In the genomic region with DNA sequence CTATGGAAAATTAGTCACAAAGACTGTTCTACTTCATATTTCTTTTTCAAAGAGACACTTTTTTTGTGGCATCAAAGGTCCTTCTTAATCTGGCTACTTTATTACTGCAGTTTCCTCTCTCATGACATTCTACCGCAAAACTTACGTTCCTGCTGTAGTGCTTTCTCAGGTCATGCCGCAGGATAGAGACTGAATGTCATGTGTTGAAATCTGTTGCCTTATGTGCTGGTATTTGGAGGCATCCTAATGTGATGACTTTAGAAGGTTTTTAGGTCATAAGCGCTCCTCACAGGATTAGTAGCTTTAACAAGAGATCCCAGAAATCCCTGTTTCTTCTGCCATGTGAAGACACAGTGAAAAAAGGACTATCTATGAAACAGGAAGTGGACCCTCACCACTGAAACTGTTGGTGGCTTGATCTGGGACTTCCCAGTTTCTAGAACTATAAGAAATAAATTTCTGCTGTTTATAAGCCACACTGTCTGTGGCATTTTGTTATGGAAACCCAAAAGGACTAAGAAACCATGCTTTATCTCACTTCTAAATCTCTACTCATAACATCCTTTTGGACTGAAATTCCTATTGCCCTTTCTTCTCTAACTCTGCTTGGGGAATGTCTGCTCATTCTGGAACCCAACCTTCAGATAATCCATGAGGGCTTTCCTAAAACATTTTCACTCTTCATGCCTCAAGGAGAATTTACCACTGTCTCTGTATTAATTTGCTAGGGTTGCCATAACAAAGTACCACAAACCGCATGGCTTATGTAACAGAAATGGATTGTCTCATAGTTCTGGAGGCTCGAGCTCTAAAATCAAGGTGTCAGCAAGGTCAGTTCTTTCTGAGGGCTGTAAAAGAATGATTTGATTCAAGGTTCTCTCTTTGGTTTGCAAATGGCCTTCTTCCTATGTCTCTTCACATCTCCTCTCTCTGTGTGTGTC, we compare ENCODE assay signal across 17 cellular contexts.
DNase-seq lines count a peak whose midpoint lies in the region; ATAC-seq and TF ChIP-seq lines count a peak whose summit lies in the region.
"Had no signal": no experiment of that assay in that cellular context is flagged by ENCODE, and none has a peak within 500 bp of the region (broad histone marks: within the 10 kb centered on the region; RNA-seq: fewer than 3 reads in every experiment).

No MANE protein-coding gene starts in this region.

- intact Hi-C loops in prostate gland (cut with DNase I) = no loop called here

- POLR2A ChIA-PET in activated naive CD8-positive, alpha-beta T cell treated with anti-CD3 and anti-CD28 coated beads, Interleukin-2, amount 10 ng/mL, durations not matched to agents 7 days and 5 days (lab: Charles Lee) = no interaction called here

- no peak overlapping the region for H3K27ac Mint-ChIP-seq in activated naive CD8-positive, alpha-beta T cell treated with anti-CD3 and anti-CD28 coated beads, Interleukin-2, amount 10 ng/mL, durations not matched to agents 7 days and 5 days
- H3K27ac Mint-ChIP-seq: progenitor cell of endocrine pancreas had no signal

- H3K9me3 Mint-ChIP-seq in activated naive CD8-positive, alpha-beta T cell treated with anti-CD3 and anti-CD28 coated beads, Interleukin-2, amount 10 ng/mL, durations not matched to agents 7 days and 5 days = peaks cover 2% of the 10 kb centered on the region

- peaks cover 5% of the 10 kb centered on the region for H3K4me1 ChIP-seq in DND-41 (ENCODE audit: insufficient read depth, low read length)
- H3K4me1 ChIP-seq in prostate gland (replicated peaks) = no peaks in the 10 kb centered on the region
- no peaks in the 10 kb centered on the region for H3K4me1 ChIP-seq in tibial nerve

- H4K20me1 ChIP-seq in DND-41 (ENCODE audit: insufficient read depth, low read length) = no peaks in the 10 kb centered on the region

- ATAC-seq in DND-41 (ENCODE audit: insufficient read depth, low read depth) = peak; percentile 50; the same call in 2 of the 3 replicates
- ATAC-seq in activated naive CD8-positive, alpha-beta T cell treated with anti-CD3 and anti-CD28 coated beads, Interleukin-2, amount 10 ng/mL, durations not matched to agents 7 days and 5 days (ENCODE audit: low read depth) = peak; percentile 86

- H3K27me3 Mint-ChIP-seq in activated naive CD8-positive, alpha-beta T cell treated with anti-CD3 and anti-CD28 coated beads, Interleukin-2, amount 10 ng/mL, durations not matched to agents 7 days and 5 days = peaks cover 10% of the 10 kb centered on the region

- 76% methylated on average over 6 of the region's 6 CpGs for WGBS in prostate gland
- 77 to 89% methylated on average over 6 of the region's 6 CpGs for WGBS in tibial nerve, 2 donors

- peak overlapping the region; percentile 36 for H3K4me3 Mint-ChIP-seq in activated naive CD8-positive, alpha-beta T cell treated with anti-CD3 and anti-CD28 coated beads, Interleukin-2, amount 10 ng/mL, durations not matched to agents 7 days and 5 days

- peaks cover 13% of the 10 kb centered on the region for H3K4me1 Mint-ChIP-seq in activated naive CD8-positive, alpha-beta T cell treated with anti-CD3 and anti-CD28 coated beads, Interleukin-2, amount 10 ng/mL, durations not matched to agents 7 days and 5 days

- H3K9ac ChIP-seq in DND-41 (ENCODE audit: low read depth, low read length) = no peak overlapping the region

- TF ChIP-seq POLR2A in prostate gland (IDR thresholded peaks at IDR 0.05) (no peak), tibial nerve (IDR thresholded peaks at IDR 0.05) (no peak)

- H3K79me2 ChIP-seq in DND-41 (ENCODE audit: insufficient read depth, low read length) = no peaks in the 10 kb centered on the region

- DNase-seq in DND-41 (no peak), M059J (ENCODE audit: low read depth) (peak; percentile 64), renal cortical epithelial cell (ENCODE audit: low read depth) (peak; percentile 40), prostate gland (ENCODE audit: low spot score) (no peak), tibial nerve (ENCODE audit: low spot score in 2 of 2) (no peak), NCI-H446 (lab: John Stamatoyannopoulos, UW) (no peak)
- no peak for DNase-seq in activated naive CD8-positive, alpha-beta T cell treated with anti-CD3 and anti-CD28 coated beads, Interleukin-2, amount 10 ng/mL, durations not matched to agents 7 days and 5 days
- DNase-seq: activated CD4-positive, alpha-beta T cell treated with anti-CD3 and anti-CD28 coated beads, Interleukin-2, amount 50 U/mL, for 1 hour; activated gamma-delta T cell treated with Interleukin-2 at 50 U/mL for 16 hours; glutamatergic neuron; H7; IMR-90; islet precursor cell; NCI-H524 had no signal

- H3K4me3 ChIP-seq in DND-41 (ENCODE audit: low read depth in 1 of 2, low read length in 2 of 2) (no peak overlapping the region), prostate gland (no peak overlapping the region), tibial nerve (no peak overlapping the region)
- H3K4me3 ChIP-seq: cardiac muscle cell had no signal

- no peak for TF ChIP-seq EP300 in tibial nerve (IDR thresholded peaks at IDR 0.05)

- H3K9me3 ChIP-seq in DND-41 (ENCODE audit: insufficient read depth, low read length, severe bottlenecking) = no peaks in the 10 kb centered on the region
- H3K9me3 ChIP-seq in prostate gland = no peaks in the 10 kb centered on the region
- no peaks in the 10 kb centered on the region for H3K9me3 ChIP-seq in tibial nerve

- H3K27me3 ChIP-seq in DND-41 (ENCODE audit: insufficient read depth, low read length, poor library complexity) (no peaks in the 10 kb centered on the region), prostate gland (replicated peaks; ENCODE audit: insufficient read depth) (no peaks in the 10 kb centered on the region), tibial nerve (no peaks in the 10 kb centered on the region)
- H3K27me3 ChIP-seq: cardiac muscle cell had no signal

- TF ChIP-seq CTCF in DND-41 (IDR thresholded peaks at IDR 0.05; ENCODE audit: borderline replicate concordance, extremely low read depth, low read length, poor library complexity, severe bottlenecking) (no peak), prostate gland (IDR thresholded peaks at IDR 0.05) (no peak), tibial nerve (IDR thresholded peaks at IDR 0.05) (no peak)

- H3K36me3 ChIP-seq in DND-41 (ENCODE audit: insufficient read depth, low read length) (no peaks in the 10 kb centered on the region), prostate gland (no peaks in the 10 kb centered on the region), tibial nerve (no peaks in the 10 kb centered on the region)
- H3K36me3 ChIP-seq: cardiac muscle cell had no signal

- H3K4me2 ChIP-seq in DND-41 (ENCODE audit: insufficient read depth, low read length) = no peak overlapping the region

- H3K27ac ChIP-seq in DND-41 (ENCODE audit: low read length) (no peak overlapping the region), prostate gland (no peak overlapping the region), tibial nerve (no peak overlapping the region)
- H3K27ac ChIP-seq: C4-2B, cardiac muscle cell had no signal

- H2AFZ ChIP-seq in DND-41 (ENCODE audit: low read depth, low read length) = no peak overlapping the region

- H3K36me3 Mint-ChIP-seq in activated naive CD8-positive, alpha-beta T cell treated with anti-CD3 and anti-CD28 coated beads, Interleukin-2, amount 10 ng/mL, durations not matched to agents 7 days and 5 days = no peaks in the 10 kb centered on the region

Comparison
In these comparisons a context has a peak if more than half of its experiments do, and no peak if none do; other contexts are left out.
1. DNase-seq: peak in M059J (single experiment) and renal cortical epithelial cell (single experiment); none in DND-41 (single experiment), activated naive CD8-positive, alpha-beta T cell treated with anti-CD3 and anti-CD28 coated beads, Interleukin-2, amount 10 ng/mL, durations not matched to agents 7 days and 5 days (single experiment), prostate gland (single experiment), tibial nerve (0 of 2) and NCI-H446 (0 of 2).